ENCODE assay signal across 1 cellular context in the genomic region with DNA sequence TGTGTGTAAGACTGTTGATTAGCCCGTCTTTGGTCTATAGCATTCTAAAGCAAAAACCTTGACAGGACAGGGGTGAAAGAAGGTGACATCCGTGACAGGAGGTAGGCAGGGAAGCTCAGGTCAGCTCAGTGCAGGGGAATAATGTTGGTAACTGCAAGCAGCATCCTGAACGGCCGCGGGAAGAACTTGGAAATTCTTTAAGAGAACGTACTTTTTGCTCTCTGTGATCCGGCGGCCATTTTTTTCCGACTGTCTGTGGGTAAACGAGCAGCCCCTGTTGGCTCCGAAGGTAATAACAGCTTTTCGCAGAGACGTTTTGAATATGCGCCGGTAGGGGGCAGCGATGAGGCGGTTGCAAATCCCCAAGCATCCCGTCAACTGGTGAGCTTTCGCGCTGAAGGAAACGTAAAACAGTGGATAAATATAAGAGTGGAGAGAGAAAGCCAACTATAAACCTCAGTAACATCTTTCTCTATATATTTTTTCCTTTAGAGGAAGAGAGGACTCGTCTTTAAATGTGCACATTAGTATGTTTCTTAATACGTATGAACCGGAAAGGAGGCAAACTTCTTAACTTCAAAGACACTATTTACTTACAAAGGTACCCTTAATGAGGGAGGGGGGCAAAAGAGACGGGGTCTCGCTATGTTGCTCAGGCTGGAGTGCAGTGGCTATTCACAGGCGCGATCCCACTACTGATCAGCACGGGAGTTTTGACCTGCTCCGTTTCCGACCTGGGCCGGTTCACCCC.
TF ChIP-seq lines count a peak whose summit lies in the region.

No MANE protein-coding gene starts in this region.

TF ChIP-seq in HEK293, 187 proteins besides CTCF, POLR2A, EP300 and RAD21 (continued from another document and continues in another):
- TF ChIP-seq, protein P1, sequence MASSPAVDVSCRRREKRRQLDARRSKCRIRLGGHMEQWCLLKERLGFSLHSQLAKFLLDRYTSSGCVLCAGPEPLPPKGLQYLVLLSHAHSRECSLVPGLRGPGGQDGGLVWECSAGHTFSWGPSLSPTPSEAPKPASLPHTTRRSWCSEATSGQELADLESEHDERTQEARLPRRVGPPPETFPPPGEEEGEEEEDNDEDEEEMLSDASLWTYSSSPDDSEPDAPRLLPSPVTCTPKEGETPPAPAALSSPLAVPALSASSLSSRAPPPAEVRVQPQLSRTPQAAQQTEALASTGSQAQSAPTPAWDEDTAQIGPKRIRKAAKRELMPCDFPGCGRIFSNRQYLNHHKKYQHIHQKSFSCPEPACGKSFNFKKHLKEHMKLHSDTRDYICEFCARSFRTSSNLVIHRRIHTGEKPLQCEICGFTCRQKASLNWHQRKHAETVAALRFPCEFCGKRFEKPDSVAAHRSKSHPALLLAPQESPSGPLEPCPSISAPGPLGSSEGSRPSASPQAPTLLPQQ (tag by site-specific recombination; IDR thresholded peaks at IDR 0.05) = peak; percentile 52; the same call in 1 of the 2 replicates
- TF ChIP-seq ZNF211 (tag by site-specific recombination; IDR thresholded peaks at IDR 0.05; ENCODE audit: low read depth) = no peak
- TF ChIP-seq ZNF350 (tag by site-specific recombination; IDR thresholded peaks at IDR 0.05) = no peak
- no peak for TF ChIP-seq GFI1B (tag by site-specific recombination; IDR thresholded peaks at IDR 0.05)
- TF ChIP-seq ZNF530 (tag by site-specific recombination; IDR thresholded peaks at IDR 0.05; ENCODE audit: low read depth) = no peak
- no peak for TF ChIP-seq ZNF239 (tag by site-specific recombination; IDR thresholded peaks at IDR 0.05)
- TF ChIP-seq, protein P2, sequence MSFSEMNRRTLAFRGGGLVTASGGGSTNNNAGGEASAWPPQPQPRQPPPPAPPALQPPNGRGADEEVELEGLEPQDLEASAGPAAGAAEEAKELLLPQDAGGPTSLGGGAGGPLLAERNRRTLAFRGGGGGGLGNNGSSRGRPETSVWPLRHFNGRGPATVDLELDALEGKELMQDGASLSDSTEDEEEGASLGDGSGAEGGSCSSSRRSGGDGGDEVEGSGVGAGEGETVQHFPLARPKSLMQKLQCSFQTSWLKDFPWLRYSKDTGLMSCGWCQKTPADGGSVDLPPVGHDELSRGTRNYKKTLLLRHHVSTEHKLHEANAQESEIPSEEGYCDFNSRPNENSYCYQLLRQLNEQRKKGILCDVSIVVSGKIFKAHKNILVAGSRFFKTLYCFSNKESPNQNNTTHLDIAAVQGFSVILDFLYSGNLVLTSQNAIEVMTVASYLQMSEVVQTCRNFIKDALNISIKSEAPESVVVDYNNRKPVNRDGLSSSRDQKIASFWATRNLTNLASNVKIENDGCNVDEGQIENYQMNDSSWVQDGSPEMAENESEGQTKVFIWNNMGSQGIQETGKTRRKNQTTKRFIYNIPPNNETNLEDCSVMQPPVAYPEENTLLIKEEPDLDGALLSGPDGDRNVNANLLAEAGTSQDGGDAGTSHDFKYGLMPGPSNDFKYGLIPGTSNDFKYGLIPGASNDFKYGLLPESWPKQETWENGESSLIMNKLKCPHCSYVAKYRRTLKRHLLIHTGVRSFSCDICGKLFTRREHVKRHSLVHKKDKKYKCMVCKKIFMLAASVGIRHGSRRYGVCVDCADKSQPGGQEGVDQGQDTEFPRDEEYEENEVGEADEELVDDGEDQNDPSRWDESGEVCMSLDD (tag by site-specific recombination; IDR thresholded peaks at IDR 0.05) = no peak
- TF ChIP-seq ZNF777 (tag by site-specific recombination; IDR thresholded peaks at IDR 0.05; ENCODE audit: borderline replicate concordance) = no peak
- peak; percentile 87 for TF ChIP-seq ZBTB17 (tag by site-specific recombination; IDR thresholded peaks at IDR 0.05)
- peak; percentile 84 for TF ChIP-seq ZNF510 (tag by site-specific recombination; IDR thresholded peaks at IDR 0.05; ENCODE audit: insufficient replicate concordance)
- TF ChIP-seq ZNF544 (tag by site-specific recombination; IDR thresholded peaks at IDR 0.05) = peak; percentile 81; the same call in 1 of the 2 replicates
- TF ChIP-seq KLF16 (tag by site-specific recombination; IDR thresholded peaks at IDR 0.05) = peak; percentile 42; the same call in 1 of the 2 replicates
- TF ChIP-seq ZNF404 (tag by site-specific recombination; IDR thresholded peaks at IDR 0.05) = no peak
- no peak for TF ChIP-seq ZNF169 (tag by site-specific recombination; IDR thresholded peaks at IDR 0.05)
- TF ChIP-seq, protein P3, sequence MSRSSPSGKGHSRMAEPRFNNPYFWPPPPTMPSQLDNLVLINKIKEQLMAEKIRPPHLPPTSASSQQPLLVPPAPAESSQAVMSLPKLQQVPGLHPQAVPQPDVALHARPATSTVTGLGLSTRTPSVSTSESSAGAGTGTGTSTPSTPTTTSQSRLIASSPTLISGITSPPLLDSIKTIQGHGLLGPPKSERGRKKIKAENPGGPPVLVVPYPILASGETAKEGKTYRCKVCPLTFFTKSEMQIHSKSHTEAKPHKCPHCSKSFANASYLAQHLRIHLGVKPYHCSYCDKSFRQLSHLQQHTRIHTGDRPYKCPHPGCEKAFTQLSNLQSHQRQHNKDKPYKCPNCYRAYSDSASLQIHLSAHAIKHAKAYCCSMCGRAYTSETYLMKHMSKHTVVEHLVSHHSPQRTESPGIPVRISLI (tag by site-specific recombination; IDR thresholded peaks at IDR 0.05) = no peak
- no peak; the same call in 1 of the 2 replicates for TF ChIP-seq TRIM28 (IDR thresholded peaks at IDR 0.05; ENCODE audit: borderline replicate concordance, low read length)
- TF ChIP-seq, protein P4, sequence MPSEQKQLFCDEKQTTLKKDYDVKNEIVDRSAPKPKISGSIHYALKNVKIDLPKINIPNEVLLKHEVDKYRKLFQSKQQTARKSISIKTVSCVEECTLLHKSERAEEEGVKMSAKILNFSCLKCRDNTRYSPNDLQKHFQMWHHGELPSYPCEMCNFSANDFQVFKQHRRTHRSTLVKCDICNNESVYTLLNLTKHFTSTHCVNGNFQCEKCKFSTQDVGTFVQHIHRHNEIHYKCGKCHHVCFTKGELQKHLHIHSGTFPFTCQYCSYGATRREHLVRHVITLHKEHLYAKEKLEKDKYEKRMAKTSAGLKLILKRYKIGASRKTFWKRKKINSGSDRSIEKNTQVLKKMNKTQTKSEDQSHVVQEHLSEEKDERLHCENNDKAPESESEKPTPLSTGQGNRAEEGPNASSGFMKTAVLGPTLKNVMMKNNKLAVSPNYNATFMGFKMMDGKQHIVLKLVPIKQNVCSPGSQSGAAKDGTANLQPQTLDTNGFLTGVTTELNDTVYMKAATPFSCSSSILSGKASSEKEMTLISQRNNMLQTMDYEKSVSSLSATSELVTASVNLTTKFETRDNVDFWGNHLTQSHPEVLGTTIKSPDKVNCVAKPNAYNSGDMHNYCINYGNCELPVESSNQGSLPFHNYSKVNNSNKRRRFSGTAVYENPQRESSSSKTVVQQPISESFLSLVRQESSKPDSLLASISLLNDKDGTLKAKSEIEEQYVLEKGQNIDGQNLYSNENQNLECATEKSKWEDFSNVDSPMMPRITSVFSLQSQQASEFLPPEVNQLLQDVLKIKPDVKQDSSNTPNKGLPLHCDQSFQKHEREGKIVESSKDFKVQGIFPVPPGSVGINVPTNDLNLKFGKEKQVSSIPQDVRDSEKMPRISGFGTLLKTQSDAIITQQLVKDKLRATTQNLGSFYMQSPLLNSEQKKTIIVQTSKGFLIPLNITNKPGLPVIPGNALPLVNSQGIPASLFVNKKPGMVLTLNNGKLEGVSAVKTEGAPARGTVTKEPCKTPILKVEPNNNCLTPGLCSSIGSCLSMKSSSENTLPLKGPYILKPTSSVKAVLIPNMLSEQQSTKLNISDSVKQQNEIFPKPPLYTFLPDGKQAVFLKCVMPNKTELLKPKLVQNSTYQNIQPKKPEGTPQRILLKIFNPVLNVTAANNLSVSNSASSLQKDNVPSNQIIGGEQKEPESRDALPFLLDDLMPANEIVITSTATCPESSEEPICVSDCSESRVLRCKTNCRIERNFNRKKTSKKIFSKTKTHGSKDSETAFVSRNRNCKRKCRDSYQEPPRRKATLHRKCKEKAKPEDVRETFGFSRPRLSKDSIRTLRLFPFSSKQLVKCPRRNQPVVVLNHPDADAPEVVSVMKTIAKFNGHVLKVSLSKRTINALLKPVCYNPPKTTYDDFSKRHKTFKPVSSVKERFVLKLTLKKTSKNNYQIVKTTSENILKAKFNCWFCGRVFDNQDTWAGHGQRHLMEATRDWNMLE (tag by site-specific recombination; conservative IDR thresholded peaks at IDR 0.05; ENCODE audit: low read depth) = no peak
- TF ChIP-seq ZSCAN30 (tag by site-specific recombination; IDR thresholded peaks at IDR 0.05) = peak; percentile 93
- TF ChIP-seq SP2 (tag by site-specific recombination; IDR thresholded peaks at IDR 0.05) = no peak
- TF ChIP-seq, protein P5, sequence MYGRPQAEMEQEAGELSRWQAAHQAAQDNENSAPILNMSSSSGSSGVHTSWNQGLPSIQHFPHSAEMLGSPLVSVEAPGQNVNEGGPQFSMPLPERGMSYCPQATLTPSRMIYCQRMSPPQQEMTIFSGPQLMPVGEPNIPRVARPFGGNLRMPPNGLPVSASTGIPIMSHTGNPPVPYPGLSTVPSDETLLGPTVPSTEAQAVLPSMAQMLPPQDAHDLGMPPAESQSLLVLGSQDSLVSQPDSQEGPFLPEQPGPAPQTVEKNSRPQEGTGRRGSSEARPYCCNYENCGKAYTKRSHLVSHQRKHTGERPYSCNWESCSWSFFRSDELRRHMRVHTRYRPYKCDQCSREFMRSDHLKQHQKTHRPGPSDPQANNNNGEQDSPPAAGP (tag by site-specific recombination; IDR thresholded peaks at IDR 0.05) = 0 out of 2 replicates have a peak, but pooled peaks have one; percentile 14
- TF ChIP-seq, protein P6, sequence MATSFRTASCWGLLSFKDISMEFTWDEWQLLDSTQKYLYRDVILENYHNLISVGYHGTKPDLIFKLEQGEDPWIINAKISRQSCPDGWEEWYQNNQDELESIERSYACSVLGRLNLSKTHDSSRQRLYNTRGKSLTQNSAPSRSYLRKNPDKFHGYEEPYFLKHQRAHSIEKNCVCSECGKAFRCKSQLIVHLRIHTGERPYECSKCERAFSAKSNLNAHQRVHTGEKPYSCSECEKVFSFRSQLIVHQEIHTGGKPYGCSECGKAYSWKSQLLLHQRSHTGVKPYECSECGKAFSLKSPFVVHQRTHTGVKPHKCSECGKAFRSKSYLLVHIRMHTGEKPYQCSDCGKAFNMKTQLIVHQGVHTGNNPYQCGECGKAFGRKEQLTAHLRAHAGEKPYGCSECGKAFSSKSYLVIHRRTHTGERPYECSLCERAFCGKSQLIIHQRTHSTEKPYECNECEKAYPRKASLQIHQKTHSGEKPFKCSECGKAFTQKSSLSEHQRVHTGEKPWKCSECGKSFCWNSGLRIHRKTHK (tag by site-specific recombination; IDR thresholded peaks at IDR 0.05) = no peak
- TF ChIP-seq IKZF3 (tag by site-specific recombination; IDR thresholded peaks at IDR 0.05) = 0 out of 2 replicates have a peak, but pooled peaks have one; percentile 16
- no peak for TF ChIP-seq GLIS1 (tag by site-specific recombination; IDR thresholded peaks at IDR 0.05)
- peak; percentile 91; the same call in 1 of the 2 replicates for TF ChIP-seq ZNF626 (tag by site-specific recombination; IDR thresholded peaks at IDR 0.05)
- peak; percentile 100 for TF ChIP-seq ZNF184 (tag by site-specific recombination; IDR thresholded peaks at IDR 0.05)
- no peak for TF ChIP-seq ZNF600 (tag by site-specific recombination; IDR thresholded peaks at IDR 0.05)
- no peak for TF ChIP-seq FEZF1 (tag by site-specific recombination; IDR thresholded peaks at IDR 0.05)
- TF ChIP-seq, protein P7, sequence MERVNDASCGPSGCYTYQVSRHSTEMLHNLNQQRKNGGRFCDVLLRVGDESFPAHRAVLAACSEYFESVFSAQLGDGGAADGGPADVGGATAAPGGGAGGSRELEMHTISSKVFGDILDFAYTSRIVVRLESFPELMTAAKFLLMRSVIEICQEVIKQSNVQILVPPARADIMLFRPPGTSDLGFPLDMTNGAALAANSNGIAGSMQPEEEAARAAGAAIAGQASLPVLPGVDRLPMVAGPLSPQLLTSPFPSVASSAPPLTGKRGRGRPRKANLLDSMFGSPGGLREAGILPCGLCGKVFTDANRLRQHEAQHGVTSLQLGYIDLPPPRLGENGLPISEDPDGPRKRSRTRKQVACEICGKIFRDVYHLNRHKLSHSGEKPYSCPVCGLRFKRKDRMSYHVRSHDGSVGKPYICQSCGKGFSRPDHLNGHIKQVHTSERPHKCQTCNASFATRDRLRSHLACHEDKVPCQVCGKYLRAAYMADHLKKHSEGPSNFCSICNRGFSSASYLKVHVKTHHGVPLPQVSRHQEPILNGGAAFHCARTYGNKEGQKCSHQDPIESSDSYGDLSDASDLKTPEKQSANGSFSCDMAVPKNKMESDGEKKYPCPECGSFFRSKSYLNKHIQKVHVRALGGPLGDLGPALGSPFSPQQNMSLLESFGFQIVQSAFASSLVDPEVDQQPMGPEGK (tag by site-specific recombination; IDR thresholded peaks at IDR 0.05) = no peak
- no peak for TF ChIP-seq ZNF138 (tag by site-specific recombination; IDR thresholded peaks at IDR 0.05; ENCODE audit: borderline replicate concordance)
- TF ChIP-seq, protein P8, sequence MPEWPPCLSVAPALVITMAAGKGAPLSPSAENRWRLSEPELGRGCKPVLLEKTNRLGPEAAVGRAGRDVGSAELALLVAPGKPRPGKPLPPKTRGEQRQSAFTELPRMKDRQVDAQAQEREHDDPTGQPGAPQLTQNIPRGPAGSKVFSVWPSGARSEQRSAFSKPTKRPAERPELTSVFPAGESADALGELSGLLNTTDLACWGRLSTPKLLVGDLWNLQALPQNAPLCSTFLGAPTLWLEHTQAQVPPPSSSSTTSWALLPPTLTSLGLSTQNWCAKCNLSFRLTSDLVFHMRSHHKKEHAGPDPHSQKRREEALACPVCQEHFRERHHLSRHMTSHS (tag by site-specific recombination; IDR thresholded peaks at IDR 0.05) = no peak
- TF ChIP-seq ZBTB1 (tag by site-specific recombination; IDR thresholded peaks at IDR 0.05) = no peak
- no peak for TF ChIP-seq ZFP37 (tag by site-specific recombination; IDR thresholded peaks at IDR 0.05)
- no peak for TF ChIP-seq ZNF571 (tag by site-specific recombination; IDR thresholded peaks at IDR 0.05)
- TF ChIP-seq, protein P9, sequence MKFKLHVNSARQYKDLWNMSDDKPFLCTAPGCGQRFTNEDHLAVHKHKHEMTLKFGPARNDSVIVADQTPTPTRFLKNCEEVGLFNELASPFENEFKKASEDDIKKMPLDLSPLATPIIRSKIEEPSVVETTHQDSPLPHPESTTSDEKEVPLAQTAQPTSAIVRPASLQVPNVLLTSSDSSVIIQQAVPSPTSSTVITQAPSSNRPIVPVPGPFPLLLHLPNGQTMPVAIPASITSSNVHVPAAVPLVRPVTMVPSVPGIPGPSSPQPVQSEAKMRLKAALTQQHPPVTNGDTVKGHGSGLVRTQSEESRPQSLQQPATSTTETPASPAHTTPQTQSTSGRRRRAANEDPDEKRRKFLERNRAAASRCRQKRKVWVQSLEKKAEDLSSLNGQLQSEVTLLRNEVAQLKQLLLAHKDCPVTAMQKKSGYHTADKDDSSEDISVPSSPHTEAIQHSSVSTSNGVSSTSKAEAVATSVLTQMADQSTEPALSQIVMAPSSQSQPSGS (tag by site-specific recombination; IDR thresholded peaks at IDR 0.05; ENCODE audit: low read depth) = no peak
- TF ChIP-seq, protein P10, sequence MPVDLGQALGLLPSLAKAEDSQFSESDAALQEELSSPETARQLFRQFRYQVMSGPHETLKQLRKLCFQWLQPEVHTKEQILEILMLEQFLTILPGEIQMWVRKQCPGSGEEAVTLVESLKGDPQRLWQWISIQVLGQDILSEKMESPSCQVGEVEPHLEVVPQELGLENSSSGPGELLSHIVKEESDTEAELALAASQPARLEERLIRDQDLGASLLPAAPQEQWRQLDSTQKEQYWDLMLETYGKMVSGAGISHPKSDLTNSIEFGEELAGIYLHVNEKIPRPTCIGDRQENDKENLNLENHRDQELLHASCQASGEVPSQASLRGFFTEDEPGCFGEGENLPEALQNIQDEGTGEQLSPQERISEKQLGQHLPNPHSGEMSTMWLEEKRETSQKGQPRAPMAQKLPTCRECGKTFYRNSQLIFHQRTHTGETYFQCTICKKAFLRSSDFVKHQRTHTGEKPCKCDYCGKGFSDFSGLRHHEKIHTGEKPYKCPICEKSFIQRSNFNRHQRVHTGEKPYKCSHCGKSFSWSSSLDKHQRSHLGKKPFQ (tag by site-specific recombination; IDR thresholded peaks at IDR 0.05) = no peak; the same call in 1 of the 2 replicates
- peak; percentile 90 for TF ChIP-seq YY1 (tag by site-specific recombination; IDR thresholded peaks at IDR 0.05)
